ENCODE assay signal across 16 cellular contexts in genomic region chr5:60494635-60495034, GRCh38.
DNase-seq lines count a peak whose midpoint lies in the region; ATAC-seq and TF ChIP-seq lines count a peak whose summit lies in the region.
"Had no signal": no experiment of that assay in that cellular context is flagged by ENCODE, and none has a peak within 500 bp of the region (broad histone marks: within the 10 kb centered on the region; RNA-seq: fewer than 3 reads in every experiment).

No MANE protein-coding gene starts in this region.

- in situ Hi-C loops in brain microvascular endothelial cell (cut with HindIII; ENCODE audit: low pct_ligation_motif_present, low sequenced_read_pairs): no loop called here

- no peaks in the 10 kb centered on the region for H3K36me3 Mint-ChIP-seq in mesothelial cell of epicardium
- H3K36me3 Mint-ChIP-seq in effector memory CD8-positive, alpha-beta T cell (ENCODE audit: insufficient read depth): no peaks in the 10 kb centered on the region
- H3K36me3 Mint-ChIP-seq: activated naive CD8-positive, alpha-beta T cell treated with anti-CD3 and anti-CD28 coated beads, Interleukin-2, amount 10 ng/mL, durations not matched to agents 7 days and 5 days had no signal

- H3K4me3 Mint-ChIP-seq in mesothelial cell of epicardium: no peak overlapping the region
- no peak overlapping the region for H3K4me3 Mint-ChIP-seq in effector memory CD8-positive, alpha-beta T cell
- H3K4me3 Mint-ChIP-seq: activated CD8-positive, alpha-beta T cell treated with anti-CD3 and anti-CD28 coated beads for 36 hours; activated naive CD8-positive, alpha-beta T cell treated with anti-CD3 and anti-CD28 coated beads, Interleukin-2, amount 10 ng/mL, durations not matched to agents 7 days and 5 days; T-helper 1 cell treated with Interleukin-12 subunit alpha and Interleukin-12 subunit beta and Interleukin-4 antibody, amounts not matched to agents 30 μg/mL and 1 μg/mL, for 36 hours had no signal

- ATAC-seq in GM19043 (IDR thresholded peaks at IDR 0.05; ENCODE audit: low read depth, unreplicated experiment) (peak; percentile 73), HG02623 (IDR thresholded peaks at IDR 0.05; ENCODE audit: unreplicated experiment) (peak; percentile 74), HG03469 (IDR thresholded peaks at IDR 0.05; ENCODE audit: unreplicated experiment) (peak; percentile 85)
- ATAC-seq in effector memory CD8-positive, alpha-beta T cell (replicated peaks): no peak
- ATAC-seq: activated CD8-positive, alpha-beta T cell treated with anti-CD3 and anti-CD28 coated beads for 36 hours had no signal

- no peaks in the 10 kb centered on the region for H3K27me3 ChIP-seq in tibial artery
- no peaks in the 10 kb centered on the region for H3K27me3 ChIP-seq in brain microvascular endothelial cell (replicated peaks)
- H3K27me3 ChIP-seq: neutrophil had no signal

- H3K27me3 Mint-ChIP-seq in mesothelial cell of epicardium (ENCODE audit: low read depth): no peaks in the 10 kb centered on the region
- H3K27me3 Mint-ChIP-seq in effector memory CD8-positive, alpha-beta T cell: no peaks in the 10 kb centered on the region
- H3K27me3 Mint-ChIP-seq: activated CD8-positive, alpha-beta T cell treated with anti-CD3 and anti-CD28 coated beads for 36 hours had no signal

- peaks cover 75% of the 10 kb centered on the region for H3K4me1 Mint-ChIP-seq in mesothelial cell of epicardium
- no peaks in the 10 kb centered on the region for H3K4me1 Mint-ChIP-seq in effector memory CD8-positive, alpha-beta T cell (ENCODE audit: low read depth in 2 of 2)
- H3K4me1 Mint-ChIP-seq: activated naive CD8-positive, alpha-beta T cell treated with anti-CD3 and anti-CD28 coated beads, Interleukin-2, amount 10 ng/mL, durations not matched to agents 7 days and 5 days had no signal

- H3K4me1 ChIP-seq in tibial artery: peaks cover 0 to 84% (median 43%) of the 10 kb centered on the region in 4 donors

- intact Hi-C loops in tibial artery (cut with DNase I; ENCODE audit: low total_unique reads): no loop called here

- H3K27ac Mint-ChIP-seq in mesothelial cell of epicardium: no peak overlapping the region
- H3K27ac Mint-ChIP-seq in effector memory CD8-positive, alpha-beta T cell: no peak overlapping the region
- H3K27ac Mint-ChIP-seq: activated CD8-positive, alpha-beta T cell treated with anti-CD3 and anti-CD28 coated beads for 36 hours; activated naive CD8-positive, alpha-beta T cell treated with anti-CD3 and anti-CD28 coated beads, Interleukin-2, amount 10 ng/mL, durations not matched to agents 7 days and 5 days; T-helper 1 cell treated with Interleukin-12 subunit alpha and Interleukin-12 subunit beta and Interleukin-4 antibody, amounts not matched to agents 30 μg/mL and 1 μg/mL, for 36 hours had no signal

- H3K36me3 ChIP-seq in tibial artery (no peaks in the 10 kb centered on the region), brain microvascular endothelial cell (replicated peaks) (no peaks in the 10 kb centered on the region)
- H3K36me3 ChIP-seq: neutrophil had no signal

- DNase-seq in tibial artery: no peak
- no peak for DNase-seq in brain microvascular endothelial cell
- no peak for DNase-seq in mesothelial cell of epicardium (ENCODE audit: low spot score in 2 of 2, unreplicated experiment in 2 of 2)
- no peak for DNase-seq in effector memory CD8-positive, alpha-beta T cell
- DNase-seq: activated CD8-positive, alpha-beta T cell treated with anti-CD3 and anti-CD28 coated beads for 36 hours; activated naive CD8-positive, alpha-beta T cell treated with anti-CD3 and anti-CD28 coated beads, Interleukin-2, amount 10 ng/mL, durations not matched to agents 7 days and 5 days; dermis blood vessel endothelial cell; foreskin melanocyte; KBM-7; NCI-H2081; stimulated activated naive CD4-positive, alpha-beta T cell treated with Interleukin-2 at 50 U/mL for 16 hours had no signal

- TF ChIP-seq CTCF in tibial artery (IDR thresholded peaks at IDR 0.05) (no peak), brain microvascular endothelial cell (IDR thresholded peaks at IDR 0.05; ENCODE audit: low read depth, low read length, missing control alignments) (no peak), mesothelial cell of epicardium (IDR thresholded peaks at IDR 0.05; ENCODE audit: unreplicated experiment) (no peak)

- no peaks in the 10 kb centered on the region for H3K9me3 Mint-ChIP-seq in mesothelial cell of epicardium
- H3K9me3 Mint-ChIP-seq in effector memory CD8-positive, alpha-beta T cell: peaks cover 0 to 4% of the 10 kb centered on the region in 2 donors
- H3K9me3 Mint-ChIP-seq: activated CD8-positive, alpha-beta T cell treated with anti-CD3 and anti-CD28 coated beads for 36 hours; T-helper 1 cell treated with Interleukin-12 subunit alpha and Interleukin-12 subunit beta and Interleukin-4 antibody, amounts not matched to agents 30 μg/mL and 1 μg/mL, for 36 hours had no signal

- H3K4me3 ChIP-seq in tibial artery (peak overlapping the region; percentile 15 to 16), brain microvascular endothelial cell (ENCODE audit: low read depth, low read length) (no peak overlapping the region)

- H3K27ac ChIP-seq in tibial artery: peak overlapping the region; percentile 71 to 84
- H3K27ac ChIP-seq in brain microvascular endothelial cell: no peak overlapping the region
- H3K27ac ChIP-seq: neutrophil had no signal

- H3K9me3 ChIP-seq in tibial artery: no peaks in the 10 kb centered on the region
- H3K9me3 ChIP-seq: neutrophil had no signal
